In the genomic region with DNA sequence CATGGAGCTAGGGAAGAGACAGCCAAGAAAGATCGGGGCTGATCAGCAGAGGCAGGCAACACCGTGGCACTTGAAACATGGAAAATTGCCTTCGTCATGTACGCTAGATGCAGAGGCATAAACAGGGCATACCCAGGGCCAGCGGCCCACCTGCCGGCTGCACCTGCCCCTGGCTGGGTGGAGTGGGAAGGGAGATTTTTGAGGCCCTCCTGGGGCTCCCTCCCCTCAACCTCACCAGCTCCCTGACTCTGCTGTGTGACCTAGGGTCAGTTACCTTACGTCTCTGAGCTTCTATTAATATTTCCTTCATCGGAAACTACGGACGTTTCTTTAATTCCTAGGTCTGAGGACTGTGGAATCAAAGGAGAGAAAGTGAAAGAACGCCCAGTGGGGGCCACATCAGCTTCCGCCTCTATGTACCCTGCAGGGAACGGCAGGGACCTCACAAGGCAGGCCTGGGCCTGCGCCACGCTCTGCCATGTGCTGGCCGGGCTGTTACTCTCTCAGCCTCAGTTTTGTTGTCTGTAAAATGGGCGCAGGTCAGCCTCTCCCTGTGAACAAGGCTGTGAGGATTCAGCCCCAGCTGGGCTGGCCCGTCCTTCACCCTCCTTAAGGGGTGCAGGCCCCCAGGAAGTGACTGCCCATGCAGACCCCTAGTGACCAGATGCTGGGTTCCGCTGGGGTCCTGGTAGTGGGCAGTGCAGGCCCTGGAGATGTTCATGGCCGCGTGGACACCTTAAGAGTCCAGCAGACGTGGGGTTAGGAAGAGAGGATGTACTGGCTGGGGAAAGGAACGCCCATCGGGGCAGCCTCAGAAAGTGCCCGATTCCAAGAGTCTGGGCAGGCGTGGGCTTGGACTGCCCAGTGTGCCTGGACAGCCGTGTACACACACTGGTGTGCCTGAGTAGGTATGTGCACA, we compare ENCODE assay signal across 13 cellular contexts. TPM values are rescaled to one million over a fixed set of nuclear protein-coding genes. Genes with fewer than 3 reads are reported as not detected.
DNase-seq lines count a peak whose midpoint lies in the region; ATAC-seq, FAIRE-seq and TF ChIP-seq lines count a peak whose summit lies in the region.
"Had no signal": no experiment of that assay in that cellular context is flagged by ENCODE, and none has a peak within 500 bp of the region (broad histone marks: within the 10 kb centered on the region; RNA-seq: fewer than 3 reads in every experiment).

No MANE protein-coding gene starts in this region.

- intact Hi-C loops in IMR-90 (cut with micrococcal nuclease) (no loop called here), posterior vena cava (cut with DNase I) (no loop called here)
- intact Hi-C loops in naive thymus-derived CD4-positive, alpha-beta T cell (cut with micrococcal nuclease), result no loop called here

- 80% methylated on average over 7 of the region's 27 CpGs; no CpG with 5 or more reads in 1 of the 2 experiments for WGBS in IMR-90 (ENCODE audit: extremely low coverage in 2 of 2, insufficient read length in 1 of 2), 2 experiments
- WGBS in gastroesophageal sphincter (ENCODE audit: low coverage in 1 of 2), 2 donors, result 75 to 100% methylated on average over 2 to 12 of the region's 27 CpGs
- 81 to 90% (median 85%) methylated on average over 26 to 27 of the region's 27 CpGs for WGBS in small intestine, 3 donors

- ATAC-seq in IMR-90 (ENCODE audit: low read depth) (no peak), gastroesophageal sphincter (no peak)
- no peak for ATAC-seq in naive thymus-derived CD4-positive, alpha-beta T cell
- ATAC-seq: activated T-cell treated with anti-CD3 and anti-CD28 coated beads, Interleukin-2, amount 50 U/mL, for 72 hours had no signal

- H3K27ac ChIP-seq in BLaER1, result no peak overlapping the region
- no peak overlapping the region for H3K27ac ChIP-seq in IMR-90 (ENCODE audit: insufficient read depth, low read length)
- peak overlapping the region in 3 of 4 donors; percentile 65 to 80 (median 76) for H3K27ac ChIP-seq in gastroesophageal sphincter
- no peak overlapping the region for H3K27ac ChIP-seq in small intestine (ENCODE audit: low read depth in 1 of 2, low read length in 1 of 2)
- H3K27ac ChIP-seq in naive thymus-derived CD4-positive, alpha-beta T cell (ENCODE audit: low read depth, low read length), result no peak overlapping the region
- H3K27ac ChIP-seq: skin epidermis had no signal

- no TSS peak for BruUV-seq in IMR-90 (replicated peaks; lab: Mats Ljungman, UMichigan)

- H3K4me2 ChIP-seq in BLaER1 (peak overlapping the region; percentile 48; the same call in 1 of the 2 replicates), IMR-90 (ENCODE audit: low read depth, low read length) (no peak overlapping the region)

- H2AK5ac ChIP-seq in IMR-90 (ENCODE audit: low read depth, low read length), result no peak overlapping the region

- H3K4ac ChIP-seq in IMR-90 (ENCODE audit: low read depth, low read length), result no peak overlapping the region

- dilution Hi-C loops in IMR-90 (cut with HindIII; ENCODE audit: low sequenced_read_pairs, unreplicated experiment), result no loop called here

- H3K36me3 ChIP-seq in BLaER1 (peaks cover 10% of the 10 kb centered on the region; the same call in 1 of the 2 replicates), IMR-90 (ENCODE audit: control insufficient read depth, insufficient read depth, low read length) (no peaks in the 10 kb centered on the region), gastroesophageal sphincter (no peaks in the 10 kb centered on the region), small intestine (ENCODE audit: control insufficient read depth in 2 of 2, insufficient read depth in 2 of 2, low read length in 2 of 2) (no peaks in the 10 kb centered on the region)
- no peaks in the 10 kb centered on the region for H3K36me3 ChIP-seq in naive thymus-derived CD4-positive, alpha-beta T cell (ENCODE audit: control insufficient read depth in 2 of 3, insufficient read depth in 3 of 3, low read length in 3 of 3)

- H4K8ac ChIP-seq in IMR-90 (ENCODE audit: low read depth in 2 of 2, low read length in 2 of 2), result no peak overlapping the region

- H3K9me3 ChIP-seq in BLaER1, result peaks cover 5% of the 10 kb centered on the region; the same call in 1 of the 2 replicates
- H3K9me3 ChIP-seq in IMR-90 (ENCODE audit: control insufficient read depth, insufficient read depth, low read length), result no peaks in the 10 kb centered on the region
- no peaks in the 10 kb centered on the region for H3K9me3 ChIP-seq in gastroesophageal sphincter
- H3K9me3 ChIP-seq in small intestine (ENCODE audit: control insufficient read depth, low read depth), result no peaks in the 10 kb centered on the region
- no peaks in the 10 kb centered on the region for H3K9me3 ChIP-seq in naive thymus-derived CD4-positive, alpha-beta T cell (ENCODE audit: control insufficient read depth in 2 of 3, low read length in 3 of 3)

- H3K18ac ChIP-seq in IMR-90 (ENCODE audit: low read depth, low read length), result no peak overlapping the region

- H3K36me3 Mint-ChIP-seq in naive thymus-derived CD4-positive, alpha-beta T cell, result peaks cover 0 to 12% (median 0%) of the 10 kb centered on the region in 5 donors

- peak overlapping the region; percentile 28 for H2AK9ac ChIP-seq in IMR-90 (replicated peaks; ENCODE audit: low read depth, low read length, poor library complexity)

- H3K14ac ChIP-seq in IMR-90 (replicated peaks; ENCODE audit: low read depth, low read length), result no peak overlapping the region

- H2BK120ac ChIP-seq in IMR-90 (ENCODE audit: low read depth, low read length), result no peak overlapping the region

- peaks cover 31% of the 10 kb centered on the region for H3K4me1 ChIP-seq in BLaER1
- H3K4me1 ChIP-seq in IMR-90 (ENCODE audit: control insufficient read depth, insufficient read depth, low read length), result no peaks in the 10 kb centered on the region
- peaks cover 0 to 19% (median 0%) of the 10 kb centered on the region in 3 donors for H3K4me1 ChIP-seq in gastroesophageal sphincter
- no peaks in the 10 kb centered on the region for H3K4me1 ChIP-seq in small intestine (ENCODE audit: control insufficient read depth in 2 of 2, insufficient read depth in 1 of 2, low read depth in 1 of 2, low read length in 1 of 2)
- no peaks in the 10 kb centered on the region for H3K4me1 ChIP-seq in naive thymus-derived CD4-positive, alpha-beta T cell (ENCODE audit: control insufficient read depth in 2 of 2, insufficient read depth in 2 of 2, low read length in 2 of 2)

- in situ Hi-C loops in IMR-90 (cut with MboI; ENCODE audit: low sequenced_read_pairs), result no loop called here

- H3K27me3 ChIP-seq in BLaER1, result no peaks in the 10 kb centered on the region
- H3K27me3 ChIP-seq in IMR-90 (ENCODE audit: control insufficient read depth, insufficient read depth, low read length), result peaks cover 5% of the 10 kb centered on the region; the same call in 1 of the 2 replicates
- H3K27me3 ChIP-seq in gastroesophageal sphincter, result peaks cover 40% of the 10 kb centered on the region
- H3K27me3 ChIP-seq in small intestine (ENCODE audit: control insufficient read depth in 2 of 2, insufficient read depth in 2 of 2, low read length in 2 of 2), result peaks cover 0 to 2% of the 10 kb centered on the region in 2 donors
- peaks cover 0 to 2% of the 10 kb centered on the region in 2 donors for H3K27me3 ChIP-seq in naive thymus-derived CD4-positive, alpha-beta T cell (ENCODE audit: control insufficient read depth in 2 of 2, insufficient read depth in 2 of 2, low read length in 2 of 2)

- H3K9ac ChIP-seq in BLaER1, result no peak overlapping the region
- no peak overlapping the region for H3K9ac ChIP-seq in IMR-90 (ENCODE audit: low read depth, low read length)

- peaks cover 0 to 12% (median 5%) of the 10 kb centered on the region in 11 donors for H3K9me3 Mint-ChIP-seq in naive thymus-derived CD4-positive, alpha-beta T cell

- no peak overlapping the region for H4K91ac ChIP-seq in IMR-90 (ENCODE audit: insufficient read depth, low read depth, low read length)

- H3K23ac ChIP-seq in IMR-90 (ENCODE audit: low read depth, low read length), result no peak overlapping the region

- H3K27me3 Mint-ChIP-seq in naive thymus-derived CD4-positive, alpha-beta T cell, result peaks cover 5 to 27% (median 23%) of the 10 kb centered on the region in 5 donors

- H3K9me1 ChIP-seq in IMR-90 (ENCODE audit: insufficient read depth, low read length), result no peaks in the 10 kb centered on the region

- no peak overlapping the region for H3K4me3 Mint-ChIP-seq in naive thymus-derived CD4-positive, alpha-beta T cell
- H3K4me3 Mint-ChIP-seq: activated T-cell treated with anti-CD3 and anti-CD28 coated beads, Interleukin-2, amount 50 U/mL, for 72 hours had no signal

- H2BK5ac ChIP-seq in IMR-90 (ENCODE audit: low read depth, low read length, poor library complexity, severe bottlenecking), result no peak overlapping the region

- no peak overlapping the region for H4K5ac ChIP-seq in IMR-90 (ENCODE audit: low read depth, low read length)

- TF ChIP-seq RAD21 in IMR-90 (IDR thresholded peaks at IDR 0.05; ENCODE audit: low read length), result no peak

- no peak overlapping the region for H3K27ac Mint-ChIP-seq in naive thymus-derived CD4-positive, alpha-beta T cell
- H3K27ac Mint-ChIP-seq: activated T-cell treated with anti-CD3 and anti-CD28 coated beads, Interleukin-2, amount 50 U/mL, for 72 hours had no signal

- no peak overlapping the region for H2BK20ac ChIP-seq in IMR-90 (ENCODE audit: low read depth, low read length)

- H3K56ac ChIP-seq in IMR-90 (ENCODE audit: extremely low read depth, insufficient read depth, low read length), result no peak overlapping the region

- POLR2A ChIA-PET in IMR-90 (lab: Charles Lee; ENCODE audit: unreplicated experiment), result no interaction called here
- POLR2A ChIA-PET in naive thymus-derived CD4-positive, alpha-beta T cell (lab: Charles Lee), result no interaction called here

- DNase-seq in IMR-90 (no peak), posterior vena cava (ENCODE audit: low spot score) (peak; percentile 72), small intestine (no peak), LoVo (ENCODE audit: low spot score) (no peak), NCI-H1048 (lab: John Stamatoyannopoulos, UW) (no peak)
- DNase-seq in naive thymus-derived CD4-positive, alpha-beta T cell, result no peak
- DNase-seq: activated T-cell treated with anti-CD3 and anti-CD28 coated beads, Interleukin-2, amount 50 U/mL, for 72 hours; GDM1; NCI-H748 treated with DMSO at 0.1 percent for 48 hours had no signal

- no peak overlapping the region for H3K4me3 ChIP-seq in BLaER1
- H3K4me3 ChIP-seq in IMR-90 (ENCODE audit: insufficient read depth, low read depth, low read length), result no peak overlapping the region
- no peak overlapping the region for H3K4me3 ChIP-seq in gastroesophageal sphincter
- no peak overlapping the region for H3K4me3 ChIP-seq in small intestine (ENCODE audit: low read depth in 1 of 2, low read length in 2 of 2)
- H3K4me3 ChIP-seq in naive thymus-derived CD4-positive, alpha-beta T cell (ENCODE audit: low read length), result no peak overlapping the region
- H3K4me3 ChIP-seq: skin epidermis had no signal

- H2AFZ ChIP-seq in IMR-90 (replicated peaks; ENCODE audit: low read length, poor library complexity), result no peak overlapping the region

- no peak for TF ChIP-seq EP300 in gastroesophageal sphincter (IDR thresholded peaks at IDR 0.05)

- H4K20me1 ChIP-seq in BLaER1 (peaks cover 32% of the 10 kb centered on the region), IMR-90 (ENCODE audit: insufficient read depth, low read length) (peaks cover 3% of the 10 kb centered on the region; the same call in 1 of the 2 replicates)

- no peak overlapping the region for H2BK15ac ChIP-seq in IMR-90 (ENCODE audit: low read depth, low read length)

- no peaks in the 10 kb centered on the region; a peak in 1 of 4 replicates for H3K79me1 ChIP-seq in IMR-90 (ENCODE audit: low read depth in 1 of 2, low read length in 2 of 2)

- peaks cover 0 to 5% (median under 1%) of the 10 kb centered on the region in 7 donors for H3K4me1 Mint-ChIP-seq in naive thymus-derived CD4-positive, alpha-beta T cell

- TF ChIP-seq CTCF in IMR-90 (conservative IDR thresholded peaks at IDR 0.05; ENCODE audit: low read depth, low read length), result no peak
- TF ChIP-seq CTCF in gastroesophageal sphincter (IDR thresholded peaks at IDR 0.05), result no peak

- FAIRE-seq in small intestine (lab: Jason Lieb, UNC), result no peak
- FAIRE-seq: frontal cortex had no signal

- CTCF ChIA-PET in IMR-90 (lab: Yijun Ruan, JAX), result no interaction called here
- CTCF ChIA-PET in naive thymus-derived CD4-positive, alpha-beta T cell (lab: Charles Lee), result no interaction called here

- TF ChIP-seq POLR2A in IMR-90 (IDR thresholded peaks at IDR 0.05; ENCODE audit: low read depth, low read length) (no peak), gastroesophageal sphincter (IDR thresholded peaks at IDR 0.05) (no peak)

RNA-seq across cellular contexts. Expression of gene ELFN1, which starts 22.7 kb away (rescaled TPM):
- total RNA-seq in IMR-90 (2012; rRNA removed) (1.6 and 2.2 TPM in 2 replicates), gastroesophageal sphincter (1 to 10 TPM in 2 of 4 donors, under 1 TPM in 2; 0.42 to 3.7 (median 1.3) TPM), posterior vena cava (1 to 10 TPM; 1.2 to 1.8 TPM)
- polyA plus RNA-seq in IMR-90 (2012; rRNA removed) (5.2 and 7.8 TPM in 2 replicates), small intestine (1 to 10 TPM in 1 of 3 donors, not detected in 2; 2.0 TPM)
- polyA plus RNA-seq in IMR-90 (2012; cell fraction: cytosol; rRNA removed), result 3.9 and 10.2 TPM in 2 replicates
- polyA plus RNA-seq in IMR-90 (2012; cell fraction: nucleus; rRNA removed; ENCODE audit: low replicate concordance), result 3.8 and 9.6 TPM in 2 replicates
- total RNA-seq in naive thymus-derived CD4-positive, alpha-beta T cell, result under 1 TPM in 1 of 5 experiments, not detected in 4; 0.19 TPM
- not detected for polyA plus RNA-seq in naive thymus-derived CD4-positive, alpha-beta T cell
- total RNA-seq: activated T-cell treated with anti-CD3 and anti-CD28 coated beads, Interleukin-2, amount 50 U/mL, for 72 hours had no signal

Comparison
In these comparisons a context has a peak if more than half of its experiments do, and no peak if none do; other contexts are left out.
1. H3K27ac ChIP-seq: peak in gastroesophageal sphincter (3 of 4); none in BLaER1 (single experiment), IMR-90 (single experiment), small intestine (0 of 2) and naive thymus-derived CD4-positive, alpha-beta T cell (single experiment).